11 cellular contexts compared by ENCODE assay signal in genomic region chr5:17614872-17615605, GRCh38. TPM values are rescaled to one million over a fixed set of nuclear protein-coding genes. Genes with fewer than 3 reads are reported as not detected.
"Had no signal": no experiment of that assay in that cellular context is flagged by ENCODE, and none has a peak within 500 bp of the region (broad histone marks: within the 10 kb centered on the region; RNA-seq: fewer than 3 reads in every experiment).

No MANE protein-coding gene starts in this region.

- H3K4me1 ChIP-seq: HAP-1 had no signal

- H3K9ac ChIP-seq: GM23248 had no signal

- ATAC-seq: HCT116, K562 had no signal

- H3K4me3 Mint-ChIP-seq: HFFc6 had no signal

- DNase-seq: GM23248, GOT3, H7, HFFc6, IMR-90 had no signal

- H3K36me3 ChIP-seq: HAP-1 had no signal

- H3K4me3 ChIP-seq: GM23248, HAP-1, K562 had no signal

- H2AFZ ChIP-seq: GM23248 had no signal

- H3K9me3 ChIP-seq: HAP-1 had no signal

- H3K27ac Mint-ChIP-seq: HFFc6 had no signal

- H3K27ac ChIP-seq: GM23248 had no signal

- FAIRE-seq: HTR-8/SVneo, K562 had no signal

RNA-seq across cellular contexts. Expression of gene TAF11L12, which starts 4.8 kb away (rescaled TPM):
- total RNA-seq: GM23248, H4, H7, HFFc6, HT-29, IMR-90, K562 had no signal
- polyA plus RNA-seq: GM23248, IMR-90, K562 had no signal

RNA-seq across cellular contexts. Expression of gene TAF11L11, which starts 11.1 kb away (rescaled TPM):
- total RNA-seq: GM23248, H4, H7, HFFc6, HT-29, IMR-90, K562 had no signal
- polyA plus RNA-seq: GM23248, IMR-90, K562 had no signal

RNA-seq across cellular contexts. Expression of gene TAF11L13, which starts 16.8 kb away (rescaled TPM):
- total RNA-seq: GM23248, H4, H7, HFFc6, HT-29, IMR-90, K562 had no signal
- polyA plus RNA-seq: GM23248, IMR-90, K562 had no signal

RNA-seq across cellular contexts. Expression of gene TAF11L10, which starts 17.4 kb away (rescaled TPM):
- total RNA-seq: GM23248, H4, H7, HFFc6, HT-29, IMR-90 had no signal
- polyA plus RNA-seq: GM23248, IMR-90 had no signal

RNA-seq across cellular contexts. Expression of gene TAF11L14, which starts 19.2 kb away (rescaled TPM):
- total RNA-seq: GM23248, H4, H7, HFFc6, HT-29, IMR-90, K562 had no signal
- polyA plus RNA-seq: GM23248, IMR-90, K562 had no signal
